ENCODE assay signal across 21 cellular contexts in the genomic region with DNA sequence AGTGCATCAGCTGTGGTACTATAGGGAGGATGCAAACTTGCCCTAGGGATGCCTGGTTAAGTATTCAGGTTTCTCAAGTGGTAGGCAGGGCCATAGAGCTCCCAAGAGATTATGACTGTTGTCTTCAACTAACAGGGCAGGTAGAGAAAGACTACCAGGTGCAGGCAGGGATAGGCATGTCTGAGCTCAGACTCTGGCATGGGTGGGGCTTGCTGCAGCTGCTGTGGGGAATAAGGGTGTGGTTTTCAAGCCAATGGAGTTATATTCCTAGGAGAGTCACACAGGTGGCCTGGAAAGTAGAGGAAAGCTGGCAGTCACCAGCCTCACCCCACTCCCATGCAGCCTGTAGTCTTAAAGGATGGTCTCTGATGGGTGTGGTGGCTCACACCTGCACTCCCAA.
DNase-seq lines count a peak whose midpoint lies in the region; ATAC-seq, FAIRE-seq and TF ChIP-seq lines count a peak whose summit lies in the region.
"Had no signal": no experiment of that assay in that cellular context is flagged by ENCODE, and none has a peak within 500 bp of the region (broad histone marks: within the 10 kb centered on the region; RNA-seq: fewer than 3 reads in every experiment).

No MANE protein-coding gene starts in this region.

- no peak for FAIRE-seq in GM12891 (lab: Jason Lieb, UNC)
- FAIRE-seq: H54 had no signal

- no peak overlapping the region for H3K27ac ChIP-seq in colonic mucosa
- H3K27ac ChIP-seq in upper lobe of right lung, result no peak overlapping the region
- H3K27ac ChIP-seq: PC-9 had no signal

- no peak for ATAC-seq in upper lobe of right lung
- ATAC-seq: CD8-positive, alpha-beta T cell; T-helper 17 cell had no signal

- H3K4me3 ChIP-seq in colonic mucosa (no peak overlapping the region), upper lobe of right lung (no peak overlapping the region)
- H3K4me3 ChIP-seq: PC-9 had no signal

- TF ChIP-seq CTCF in colonic mucosa (IDR thresholded peaks at IDR 0.05) (no peak), upper lobe of right lung (IDR thresholded peaks at IDR 0.05) (no peak)

- H3K4me1 ChIP-seq in colonic mucosa, result no peaks in the 10 kb centered on the region
- no peaks in the 10 kb centered on the region for H3K4me1 ChIP-seq in upper lobe of right lung

- no peaks in the 10 kb centered on the region for H3K36me3 ChIP-seq in colonic mucosa
- H3K36me3 ChIP-seq in upper lobe of right lung, result no peaks in the 10 kb centered on the region

- TF ChIP-seq POLR2A in GM12891 (IDR thresholded peaks at IDR 0.05; ENCODE audit: low read depth, low read length), result no peak

- H3K9me3 ChIP-seq in colonic mucosa (no peaks in the 10 kb centered on the region), upper lobe of right lung (no peaks in the 10 kb centered on the region)

- intact Hi-C loops in colonic mucosa (cut with DNase I) (no loop called here), upper lobe of right lung (cut with DNase I) (no loop called here)

- no peak overlapping the region for H3K9ac ChIP-seq in colonic mucosa (ENCODE audit: low read depth in 2 of 2, low read length in 2 of 2)

- H3K27me3 ChIP-seq in colonic mucosa (no peaks in the 10 kb centered on the region), upper lobe of right lung (no peaks in the 10 kb centered on the region)

- peak; percentile 21 for DNase-seq in NCI-H345 (lab: John Stamatoyannopoulos, UW)
- no peak for DNase-seq in NCI-H345 treated with DMSO at 0.1 percent for 48 hours (lab: John Stamatoyannopoulos, UW; ENCODE audit: unreplicated experiment)
- DNase-seq in NCI-H2107 treated with DMSO at 0.1 percent for 48 hours (lab: John Stamatoyannopoulos, UW; ENCODE audit: unreplicated experiment), result peak; percentile 92
- DNase-seq in colonic mucosa, result peak; percentile 20
- peak; percentile 16 for DNase-seq in upper lobe of right lung
- no peak for DNase-seq in GM12891 (ENCODE audit: insufficient read length, low spot score)
- DNase-seq in ecto neural progenitor cell (ENCODE audit: low spot score), result no peak
- DNase-seq: AML-193; C1 segment of cervical spinal cord; CD8-positive, alpha-beta T cell; EL; NCI-H1092; NCI-H2029 treated with DMSO at 0.1 percent for 48 hours; NCI-H226; NCI-H526 treated with DMSO at 0.1 percent for 48 hours; PC-9; RPMI8226; SHP77; SW 1271; T-helper 17 cell had no signal

TF ChIP-seq in GM12891, 5 proteins besides CTCF, POLR2A, EP300 and RAD21:
- TF ChIP-seq TAF1 (IDR thresholded peaks at IDR 0.05; ENCODE audit: low read depth, low read length), result no peak
- TF ChIP-seq PAX5 (IDR thresholded peaks at IDR 0.05; ENCODE audit: insufficient read depth, low read length, severe bottlenecking), result no peak
- TF ChIP-seq POLR2AphosphoS5 (IDR thresholded peaks at IDR 0.05; ENCODE audit: low read depth, low read length), result no peak
- no peak for TF ChIP-seq SPI1 (IDR thresholded peaks at IDR 0.05; ENCODE audit: low read depth, low read length)
- TF ChIP-seq POU2F2 (IDR thresholded peaks at IDR 0.05; ENCODE audit: low read depth, low read length), result no peak
TF ChIP-seq in GM12891: peak in this region for 0.

Comparison
In these comparisons a context has a peak if more than half of its experiments do, and no peak if none do; other contexts are left out.
1. DNase-seq: peak in NCI-H345 (single experiment), NCI-H2107 treated with DMSO at 0.1 percent for 48 hours (single experiment), colonic mucosa (single experiment) and upper lobe of right lung (single experiment); none in NCI-H345 treated with DMSO at 0.1 percent for 48 hours (single experiment), GM12891 (single experiment) and ecto neural progenitor cell (single experiment).